In the genomic region with DNA sequence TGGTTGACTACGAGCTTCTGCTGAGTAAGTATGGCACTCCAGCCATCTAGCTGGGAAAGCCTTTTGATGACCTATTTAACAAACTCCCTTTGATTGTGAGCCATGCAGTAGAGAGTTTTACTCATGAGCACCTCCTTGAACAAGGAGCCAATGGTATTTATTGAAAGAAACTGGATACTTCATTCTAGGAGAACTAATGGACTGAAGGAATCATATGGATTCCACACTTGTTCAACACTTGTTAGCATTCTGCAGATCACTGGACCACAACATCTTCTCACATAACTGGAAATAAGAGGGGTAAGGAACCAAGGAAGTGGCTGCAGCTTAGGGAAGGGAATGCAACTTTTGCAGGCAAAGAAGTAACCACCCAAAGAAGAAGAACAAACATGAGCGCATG, we compare ENCODE assay signal across 15 cellular contexts.
DNase-seq lines count a peak whose midpoint lies in the region; ATAC-seq and TF ChIP-seq lines count a peak whose summit lies in the region.
"Had no signal": no experiment of that assay in that cellular context is flagged by ENCODE, and none has a peak within 500 bp of the region (broad histone marks: within the 10 kb centered on the region; RNA-seq: fewer than 3 reads in every experiment).

No MANE protein-coding gene starts in this region.

- intact Hi-C loops in sciatic nerve (cut with DNase I) = no loop called here

- ATAC-seq in sciatic nerve (no peak), GM18520 (IDR thresholded peaks at IDR 0.05; ENCODE audit: unreplicated experiment) (no peak)

- DNase-seq in Caki2 (ENCODE audit: low read depth) = peak; percentile 3
- peak; percentile 2 for DNase-seq in kidney tubule cell (ENCODE audit: low spot score)
- DNase-seq in progenitor cell of endocrine pancreas (ENCODE audit: low spot score, unreplicated experiment) = no peak
- DNase-seq in NCI-H510A (lab: John Stamatoyannopoulos, UW) = no peak
- DNase-seq in sciatic nerve (ENCODE audit: low spot score) = no peak
- no peak for DNase-seq in AG08396 (ENCODE audit: low spot score)
- DNase-seq: 8988T; CD4-positive, alpha-beta T cell; DMS153; GF-D8; GM23248; H7; IMR-90 had no signal

- peak overlapping the region; percentile 63 for H3K27ac Mint-ChIP-seq in progenitor cell of endocrine pancreas
- H3K27ac Mint-ChIP-seq: CD4-positive, alpha-beta T cell had no signal

- H3K36me3 Mint-ChIP-seq in progenitor cell of endocrine pancreas (ENCODE audit: insufficient read depth) = peaks cover 43% of the 10 kb centered on the region

- no peak for TF ChIP-seq RAD21 in Ishikawa (IDR thresholded peaks at IDR 0.05; ENCODE audit: low read depth)

- peak; percentile 69; the same call in 1 of the 2 replicates for TF ChIP-seq EP300 in Ishikawa (IDR thresholded peaks at IDR 0.05; ENCODE audit: borderline replicate concordance)

- TF ChIP-seq CTCF in progenitor cell of endocrine pancreas (IDR thresholded peaks at IDR 0.05; ENCODE audit: unreplicated experiment) = no peak

- in situ Hi-C loops in Caki2 (cut with HindIII; ENCODE audit: low pct_unique_long_range_greater_than_20kb, low sequenced_read_pairs) = no loop called here

- H3K4me1 Mint-ChIP-seq in progenitor cell of endocrine pancreas (ENCODE audit: low read depth) = peaks cover 20% of the 10 kb centered on the region

- no peak overlapping the region for H3K4me3 Mint-ChIP-seq in progenitor cell of endocrine pancreas (ENCODE audit: low read depth)
- H3K4me3 Mint-ChIP-seq: CD4-positive, alpha-beta T cell had no signal

- no peaks in the 10 kb centered on the region for H3K27me3 Mint-ChIP-seq in progenitor cell of endocrine pancreas
- H3K27me3 Mint-ChIP-seq: CD4-positive, alpha-beta T cell had no signal

- peaks cover 44% of the 10 kb centered on the region for H3K9me3 Mint-ChIP-seq in progenitor cell of endocrine pancreas (ENCODE audit: low read depth)

TF ChIP-seq in Ishikawa, 13 proteins besides CTCF, POLR2A, EP300 and RAD21:
- TF ChIP-seq CREB1 (IDR thresholded peaks at IDR 0.05; ENCODE audit: low read depth) (no peak), TCF12 (IDR thresholded peaks at IDR 0.05; ENCODE audit: low read depth) (no peak), TAF1 (IDR thresholded peaks at IDR 0.05; ENCODE audit: low read depth) (no peak), YY1 (IDR thresholded peaks at IDR 0.05; ENCODE audit: low read depth) (no peak), NFIC (IDR thresholded peaks at IDR 0.05) (no peak)
- TF ChIP-seq, protein P1, sequence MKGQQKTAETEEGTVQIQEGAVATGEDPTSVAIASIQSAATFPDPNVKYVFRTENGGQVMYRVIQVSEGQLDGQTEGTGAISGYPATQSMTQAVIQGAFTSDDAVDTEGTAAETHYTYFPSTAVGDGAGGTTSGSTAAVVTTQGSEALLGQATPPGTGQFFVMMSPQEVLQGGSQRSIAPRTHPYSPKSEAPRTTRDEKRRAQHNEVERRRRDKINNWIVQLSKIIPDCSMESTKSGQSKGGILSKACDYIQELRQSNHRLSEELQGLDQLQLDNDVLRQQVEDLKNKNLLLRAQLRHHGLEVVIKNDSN (IDR thresholded peaks at IDR 0.05) = no peak
- TF ChIP-seq, protein P2, sequence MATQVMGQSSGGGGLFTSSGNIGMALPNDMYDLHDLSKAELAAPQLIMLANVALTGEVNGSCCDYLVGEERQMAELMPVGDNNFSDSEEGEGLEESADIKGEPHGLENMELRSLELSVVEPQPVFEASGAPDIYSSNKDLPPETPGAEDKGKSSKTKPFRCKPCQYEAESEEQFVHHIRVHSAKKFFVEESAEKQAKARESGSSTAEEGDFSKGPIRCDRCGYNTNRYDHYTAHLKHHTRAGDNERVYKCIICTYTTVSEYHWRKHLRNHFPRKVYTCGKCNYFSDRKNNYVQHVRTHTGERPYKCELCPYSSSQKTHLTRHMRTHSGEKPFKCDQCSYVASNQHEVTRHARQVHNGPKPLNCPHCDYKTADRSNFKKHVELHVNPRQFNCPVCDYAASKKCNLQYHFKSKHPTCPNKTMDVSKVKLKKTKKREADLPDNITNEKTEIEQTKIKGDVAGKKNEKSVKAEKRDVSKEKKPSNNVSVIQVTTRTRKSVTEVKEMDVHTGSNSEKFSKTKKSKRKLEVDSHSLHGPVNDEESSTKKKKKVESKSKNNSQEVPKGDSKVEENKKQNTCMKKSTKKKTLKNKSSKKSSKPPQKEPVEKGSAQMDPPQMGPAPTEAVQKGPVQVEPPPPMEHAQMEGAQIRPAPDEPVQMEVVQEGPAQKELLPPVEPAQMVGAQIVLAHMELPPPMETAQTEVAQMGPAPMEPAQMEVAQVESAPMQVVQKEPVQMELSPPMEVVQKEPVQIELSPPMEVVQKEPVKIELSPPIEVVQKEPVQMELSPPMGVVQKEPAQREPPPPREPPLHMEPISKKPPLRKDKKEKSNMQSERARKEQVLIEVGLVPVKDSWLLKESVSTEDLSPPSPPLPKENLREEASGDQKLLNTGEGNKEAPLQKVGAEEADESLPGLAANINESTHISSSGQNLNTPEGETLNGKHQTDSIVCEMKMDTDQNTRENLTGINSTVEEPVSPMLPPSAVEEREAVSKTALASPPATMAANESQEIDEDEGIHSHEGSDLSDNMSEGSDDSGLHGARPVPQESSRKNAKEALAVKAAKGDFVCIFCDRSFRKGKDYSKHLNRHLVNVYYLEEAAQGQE (IDR thresholded peaks at IDR 0.05; ENCODE audit: low read depth) = no peak
- TF ChIP-seq, protein P3, sequence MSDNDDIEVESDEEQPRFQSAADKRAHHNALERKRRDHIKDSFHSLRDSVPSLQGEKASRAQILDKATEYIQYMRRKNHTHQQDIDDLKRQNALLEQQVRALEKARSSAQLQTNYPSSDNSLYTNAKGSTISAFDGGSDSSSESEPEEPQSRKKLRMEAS (IDR thresholded peaks at IDR 0.05) = no peak

Comparison
In these comparisons a context has a peak if more than half of its experiments do, and no peak if none do; other contexts are left out.
1. DNase-seq: peak in Caki2 (single experiment) and kidney tubule cell (single experiment); none in progenitor cell of endocrine pancreas (single experiment), NCI-H510A (single experiment), sciatic nerve (single experiment) and AG08396 (single experiment).